ENCODE assay signal across 18 cellular contexts in genomic region chr11:66717925-66718319, GRCh38. TPM values are rescaled to one million over a fixed set of nuclear protein-coding genes. Genes with fewer than 3 reads are reported as not detected.
DNase-seq lines count a peak whose midpoint lies in the region; ATAC-seq and TF ChIP-seq lines count a peak whose summit lies in the region.
"Had no signal": no experiment of that assay in that cellular context is flagged by ENCODE, and none has a peak within 500 bp of the region (broad histone marks: within the 10 kb centered on the region; RNA-seq: fewer than 3 reads in every experiment).

No MANE protein-coding gene starts in this region.

- no peak for TF ChIP-seq EP300 in Ishikawa (IDR thresholded peaks at IDR 0.05; ENCODE audit: borderline replicate concordance)

- H3K4me3 Mint-ChIP-seq in endodermal cell = no peak overlapping the region
- H3K4me3 Mint-ChIP-seq in nephron progenitor cell = no peak overlapping the region
- H3K4me3 Mint-ChIP-seq: CD4-positive, alpha-beta memory T cell; H9; stimulated activated naive B cell treated with anti-CD40 and anti-IgM and Interleukin-4, amounts not matched to agents 10 μg/mL and 1 μg/mL and 100 μg/mL, for 72 hours had no signal

- WGBS in endodermal cell (ENCODE audit: insufficient coverage in 1 of 2, insufficient read length in 1 of 2), 2 experiments = 92 to 94% methylated on average over 13 to 14 of the region's 14 CpGs
- 84 to 95% (median 93%) methylated on average over 14 of the region's 14 CpGs for WGBS in spleen, 5 donors

- no peaks in the 10 kb centered on the region for H3K27me3 ChIP-seq in endodermal cell (ENCODE audit: control insufficient read depth, insufficient read depth, low read length, poor library complexity, severe bottlenecking)
- H3K27me3 ChIP-seq in lower lobe of right lung (ENCODE audit: low read depth) = no peaks in the 10 kb centered on the region
- H3K27me3 ChIP-seq in spleen (replicated peaks in 1 of 7) = peaks cover 0 to 22% (median 0%) of the 10 kb centered on the region in 7 donors
- H3K27me3 ChIP-seq: ascending aorta, foreskin keratinocyte had no signal

- intact Hi-C loops in lower lobe of right lung (cut with DNase I) (no loop called here), spleen (cut with DNase I; ENCODE audit: low total_unique reads) (no loop called here)

- peak; percentile 1 to 8 for ATAC-seq in lower lobe of right lung
- no peak for ATAC-seq in GM19463 (IDR thresholded peaks at IDR 0.05; ENCODE audit: unreplicated experiment)
- ATAC-seq: stimulated activated naive B cell treated with anti-CD40 and anti-IgM and Interleukin-4, amounts not matched to agents 10 μg/mL and 1 μg/mL and 100 μg/mL, for 72 hours had no signal

- H3K4me3 ChIP-seq in endodermal cell (ENCODE audit: low read length) (no peak overlapping the region), lower lobe of right lung (peak overlapping the region; percentile 10), spleen (no peak overlapping the region)
- H3K4me3 ChIP-seq: ascending aorta, tibial nerve had no signal

- H3K4me1 ChIP-seq in endodermal cell (ENCODE audit: control insufficient read depth, insufficient read depth, low read length) = no peaks in the 10 kb centered on the region
- peaks cover 6% of the 10 kb centered on the region for H3K4me1 ChIP-seq in lower lobe of right lung
- peaks cover 0 to 9% (median 0%) of the 10 kb centered on the region in 6 donors for H3K4me1 ChIP-seq in spleen
- H3K4me1 ChIP-seq: ascending aorta, foreskin keratinocyte, tibial nerve had no signal

- H3K4me1 Mint-ChIP-seq in endodermal cell = no peaks in the 10 kb centered on the region
- peaks cover 60% of the 10 kb centered on the region for H3K4me1 Mint-ChIP-seq in nephron progenitor cell

- no peak for TF ChIP-seq RAD21 in Ishikawa (IDR thresholded peaks at IDR 0.05; ENCODE audit: low read depth)

- H3K9me3 ChIP-seq in endodermal cell (ENCODE audit: control insufficient read depth, low read length) (no peaks in the 10 kb centered on the region), lower lobe of right lung (no peaks in the 10 kb centered on the region), spleen (no peaks in the 10 kb centered on the region)
- H3K9me3 ChIP-seq: ascending aorta, tibial nerve had no signal

- no peak for TF ChIP-seq POLR2A in spleen (IDR thresholded peaks at IDR 0.05)

- H3K27me3 Mint-ChIP-seq in endodermal cell (ENCODE audit: insufficient read depth) (no peaks in the 10 kb centered on the region), nephron progenitor cell (ENCODE audit: low read depth, poor library complexity) (peaks cover 5% of the 10 kb centered on the region)

- peak overlapping the region; percentile 3 for H3K27ac Mint-ChIP-seq in endodermal cell
- H3K27ac Mint-ChIP-seq in nephron progenitor cell = no peak overlapping the region
- H3K27ac Mint-ChIP-seq: stimulated activated naive B cell treated with anti-CD40 and anti-IgM and Interleukin-4, amounts not matched to agents 10 μg/mL and 1 μg/mL and 100 μg/mL, for 72 hours had no signal

- DNase-seq in endodermal cell (no peak), lower lobe of right lung (no peak), spleen (peak; percentile 63), nephron progenitor cell (no peak), H4 (ENCODE audit: low spot score) (no peak)
- no peak for DNase-seq in activated effector memory CD4-positive, alpha-beta T cell treated with anti-CD3 and anti-CD28 coated beads, Interleukin-2, amount 50 U/mL, for 16 hours
- DNase-seq: activated naive CD4-positive, alpha-beta T cell; activated T-cell treated with anti-CD3 and anti-CD28 coated beads for 4 hours; CD4-positive, alpha-beta memory T cell; left cardiac atrium; NCI-H1930; stimulated activated naive B cell treated with anti-CD40 and anti-IgM and Interleukin-4, amounts not matched to agents 10 μg/mL and 1 μg/mL and 100 μg/mL, for 72 hours had no signal

- H3K36me3 Mint-ChIP-seq in endodermal cell (ENCODE audit: low read depth) (peaks cover 18% of the 10 kb centered on the region), nephron progenitor cell (ENCODE audit: low read depth) (peaks cover 30% of the 10 kb centered on the region)
- H3K36me3 Mint-ChIP-seq: CD4-positive, alpha-beta memory T cell had no signal

- H3K27ac ChIP-seq in endodermal cell (ENCODE audit: low read depth, low read length) (no peak overlapping the region), lower lobe of right lung (no peak overlapping the region), spleen (no peak overlapping the region)
- H3K27ac ChIP-seq: ascending aorta, tibial nerve had no signal

- H3K9me3 Mint-ChIP-seq in endodermal cell = no peaks in the 10 kb centered on the region
- no peaks in the 10 kb centered on the region for H3K9me3 Mint-ChIP-seq in nephron progenitor cell
- H3K9me3 Mint-ChIP-seq: CD4-positive, alpha-beta memory T cell; H9; stimulated activated naive B cell treated with anti-CD40 and anti-IgM and Interleukin-4, amounts not matched to agents 10 μg/mL and 1 μg/mL and 100 μg/mL, for 72 hours had no signal

- no peak for TF ChIP-seq CTCF in endodermal cell (conservative IDR thresholded peaks at IDR 0.05)
- TF ChIP-seq CTCF in lower lobe of right lung (IDR thresholded peaks at IDR 0.05) = no peak
- no peak for TF ChIP-seq CTCF in spleen (IDR thresholded peaks at IDR 0.05 in 8 of 11, conservative IDR thresholded peaks at IDR 0.05 in 3 of 11)
- TF ChIP-seq CTCF in nephron progenitor cell (IDR thresholded peaks at IDR 0.05) = no peak

- no peak overlapping the region for H3K9ac ChIP-seq in endodermal cell (ENCODE audit: extremely low read depth, low read length, poor library complexity, severe bottlenecking)

- H3K36me3 ChIP-seq in endodermal cell (ENCODE audit: control insufficient read depth, insufficient read depth, low read length) = peaks cover 36% of the 10 kb centered on the region
- H3K36me3 ChIP-seq in lower lobe of right lung = no peaks in the 10 kb centered on the region
- H3K36me3 ChIP-seq in spleen = no peaks in the 10 kb centered on the region
- H3K36me3 ChIP-seq: ascending aorta had no signal

TF ChIP-seq in Ishikawa, 13 proteins besides CTCF, POLR2A, EP300 and RAD21:
- no peak for TF ChIP-seq FOXM1 (IDR thresholded peaks at IDR 0.05; ENCODE audit: borderline replicate concordance, low read depth)
- TF ChIP-seq TAF1 (IDR thresholded peaks at IDR 0.05; ENCODE audit: low read depth) = 0 out of 2 replicates have a peak, but pooled peaks have one; percentile 2

RNA-seq across cellular contexts. Expression of gene SPTBN2, which starts 11.1 kb away (rescaled TPM):
- total RNA-seq in endodermal cell (10 to 100 TPM; 36.0 to 46.0 TPM), lower lobe of right lung (6.4 TPM), spleen (1 to 10 TPM; 3.3 to 5.1 (median 3.7) TPM)
- 39.9 TPM for polyA plus RNA-seq in endodermal cell (2013, experiment 1 of 2)
- polyA plus RNA-seq in endodermal cell (2013, experiment 2 of 2) = 31.3 TPM
- 1 to 10 TPM in 1 of 3 donors, under 1 TPM in 2; 0.61 to 1.5 (median 0.80) TPM for polyA plus RNA-seq in spleen
- total RNA-seq in H4 (2014; rRNA removed; shearing (Covaris generic)) = 12.7 and 24.8 TPM in 2 replicates
- total RNA-seq: CD4-positive, alpha-beta memory T cell had no signal
- polyA plus RNA-seq: CD4-positive, alpha-beta memory T cell had no signal

RNA-seq across cellular contexts. Expression of gene RBM4B, which starts 40.2 kb away (rescaled TPM):
- 10 to 100 TPM; 23.3 to 28.5 TPM for total RNA-seq in endodermal cell
- polyA plus RNA-seq in endodermal cell (2013, experiment 1 of 2) = 48.4 TPM
- 41.6 TPM for polyA plus RNA-seq in endodermal cell (2013, experiment 2 of 2)
- 17.6 TPM for total RNA-seq in lower lobe of right lung
- total RNA-seq in spleen = 10 to 100 TPM; 16.3 to 23.0 (median 18.8) TPM
- polyA plus RNA-seq in spleen = 10 to 100 TPM; 14.8 to 17.7 (median 14.9) TPM
- total RNA-seq in H4 (2014; rRNA removed; shearing (Covaris generic)) = 31.2 and 46.5 TPM in 2 replicates
